In the genomic region with DNA sequence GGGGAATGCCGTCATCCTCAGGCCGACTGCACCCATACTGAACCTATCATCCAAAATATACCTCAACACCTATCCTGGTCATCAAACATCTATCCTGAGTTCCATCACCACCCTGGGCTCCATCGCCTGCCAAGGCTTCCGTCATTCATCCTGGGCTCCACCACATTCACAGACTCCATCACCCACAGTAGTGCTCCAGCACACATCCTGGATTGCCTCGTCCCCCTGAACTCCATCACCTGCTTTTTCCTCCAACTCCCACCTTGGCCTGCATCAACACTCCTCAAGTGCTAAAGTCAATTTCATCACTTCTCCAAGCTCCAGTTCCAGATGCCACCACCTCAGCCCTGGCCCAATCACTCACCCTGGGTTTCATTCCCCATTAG, we compare ENCODE assay signal across 1 cellular context.
TF ChIP-seq lines count a peak whose summit lies in the region.

No MANE protein-coding gene starts in this region.

TF ChIP-seq in IMR-90, 13 proteins besides CTCF, POLR2A, EP300 and RAD21:
- TF ChIP-seq, protein P1, sequence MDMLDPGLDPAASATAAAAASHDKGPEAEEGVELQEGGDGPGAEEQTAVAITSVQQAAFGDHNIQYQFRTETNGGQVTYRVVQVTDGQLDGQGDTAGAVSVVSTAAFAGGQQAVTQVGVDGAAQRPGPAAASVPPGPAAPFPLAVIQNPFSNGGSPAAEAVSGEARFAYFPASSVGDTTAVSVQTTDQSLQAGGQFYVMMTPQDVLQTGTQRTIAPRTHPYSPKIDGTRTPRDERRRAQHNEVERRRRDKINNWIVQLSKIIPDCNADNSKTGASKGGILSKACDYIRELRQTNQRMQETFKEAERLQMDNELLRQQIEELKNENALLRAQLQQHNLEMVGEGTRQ (IDR thresholded peaks at IDR 0.05; ENCODE audit: low read depth, low read length): no peak
- no peak for TF ChIP-seq RFX5 (IDR thresholded peaks at IDR 0.05; ENCODE audit: low read depth, low read length)
- TF ChIP-seq MAFK (IDR thresholded peaks at IDR 0.05; ENCODE audit: low read depth, low read length): no peak
- no peak for TF ChIP-seq MAZ (IDR thresholded peaks at IDR 0.05; ENCODE audit: borderline replicate concordance, low read depth, low read length)
- no peak for TF ChIP-seq NFE2L2 (IDR thresholded peaks at IDR 0.05; ENCODE audit: low read depth, low read length)
- TF ChIP-seq FOS (IDR thresholded peaks at IDR 0.05; ENCODE audit: low read depth, low read length): no peak
- TF ChIP-seq CEBPB (IDR thresholded peaks at IDR 0.05; ENCODE audit: low read depth, low read length): no peak
- TF ChIP-seq BHLHE40 (IDR thresholded peaks at IDR 0.05; ENCODE audit: low read depth, low read length): no peak
- TF ChIP-seq SMC3 (IDR thresholded peaks at IDR 0.05; ENCODE audit: low read depth, low read length): no peak
- TF ChIP-seq, protein P2, sequence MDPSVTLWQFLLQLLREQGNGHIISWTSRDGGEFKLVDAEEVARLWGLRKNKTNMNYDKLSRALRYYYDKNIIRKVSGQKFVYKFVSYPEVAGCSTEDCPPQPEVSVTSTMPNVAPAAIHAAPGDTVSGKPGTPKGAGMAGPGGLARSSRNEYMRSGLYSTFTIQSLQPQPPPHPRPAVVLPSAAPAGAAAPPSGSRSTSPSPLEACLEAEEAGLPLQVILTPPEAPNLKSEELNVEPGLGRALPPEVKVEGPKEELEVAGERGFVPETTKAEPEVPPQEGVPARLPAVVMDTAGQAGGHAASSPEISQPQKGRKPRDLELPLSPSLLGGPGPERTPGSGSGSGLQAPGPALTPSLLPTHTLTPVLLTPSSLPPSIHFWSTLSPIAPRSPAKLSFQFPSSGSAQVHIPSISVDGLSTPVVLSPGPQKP (IDR thresholded peaks at IDR 0.05; ENCODE audit: borderline replicate concordance, low read depth, low read length): no peak
- TF ChIP-seq RCOR1 (IDR thresholded peaks at IDR 0.05; ENCODE audit: insufficient replicate concordance, low read length): no peak
- no peak for TF ChIP-seq CHD1 (IDR thresholded peaks at IDR 0.05; ENCODE audit: low read depth, low read length)
- no peak for TF ChIP-seq MXI1 (IDR thresholded peaks at IDR 0.05; ENCODE audit: borderline replicate concordance, low read depth, low read length)
